In genomic region chr10:103454026-103454425, GRCh38 we compare ENCODE assay signal across 28 cellular contexts. TPM values are rescaled to one million over a fixed set of nuclear protein-coding genes. Genes with fewer than 3 reads are reported as not detected.
DNase-seq lines count a peak whose midpoint lies in the region; ATAC-seq and TF ChIP-seq lines count a peak whose summit lies in the region.
"Had no signal": no experiment of that assay in that cellular context is flagged by ENCODE, and none has a peak within 500 bp of the region (broad histone marks: within the 10 kb centered on the region; RNA-seq: fewer than 3 reads in every experiment).

No MANE protein-coding gene starts in this region.

- H3K36me3 ChIP-seq in CD4-positive, alpha-beta memory T cell (ENCODE audit: insufficient read depth, low read length), result peaks cover 5% of the 10 kb centered on the region
- 0 out of 2 replicates have a peak, but pooled peaks cover 5% of the 10 kb centered on the region for H3K36me3 ChIP-seq in Loucy (ENCODE audit: insufficient read depth, low read length)

- peaks cover 40% of the 10 kb centered on the region for H3K79me2 ChIP-seq in Loucy (ENCODE audit: insufficient read depth, low read length)

- H3K4me3 Mint-ChIP-seq in CD4-positive, alpha-beta memory T cell, result peak overlapping the region in 6 of 8 donors; percentile 12 to 99 (median 42)
- H3K4me3 Mint-ChIP-seq in memory B cell, result peak overlapping the region; percentile 90

- peaks cover 12% of the 10 kb centered on the region for H4K20me1 ChIP-seq in Loucy (ENCODE audit: insufficient read depth, low read length, poor library complexity, severe bottlenecking)

- H3K9ac ChIP-seq in Loucy (ENCODE audit: low read depth, low read length, poor library complexity, severe bottlenecking), result peak overlapping the region; percentile 10

- H3K9me2 ChIP-seq in Loucy (replicated peaks; ENCODE audit: low read depth, low read length), result no peaks in the 10 kb centered on the region

- no peaks in the 10 kb centered on the region for H3K27me3 ChIP-seq in CD4-positive, alpha-beta memory T cell (ENCODE audit: insufficient read depth, low read length)
- no peaks in the 10 kb centered on the region for H3K27me3 ChIP-seq in Loucy (ENCODE audit: insufficient read depth, low read length, poor library complexity, severe bottlenecking)
- H3K27me3 ChIP-seq: body of pancreas, heart left ventricle, tibial nerve had no signal

- peak overlapping the region; percentile 11 for H3K4me2 ChIP-seq in Loucy (ENCODE audit: low read depth, low read length, poor library complexity, severe bottlenecking)

- H3K36me3 Mint-ChIP-seq in CD4-positive, alpha-beta memory T cell, result peaks cover 11 to 24% of the 10 kb centered on the region in 2 donors
- H3K36me3 Mint-ChIP-seq in memory B cell, result peaks cover 7% of the 10 kb centered on the region

- no peak for DNase-seq in CD4-positive, alpha-beta memory T cell
- DNase-seq in memory B cell (ENCODE audit: low spot score in 2 of 2) (no peak), NCI-H748 treated with DMSO at 0.1 percent for 48 hours (lab: John Stamatoyannopoulos, UW) (no peak), T-helper 9 cell (no peak), putamen (ENCODE audit: low spot score) (no peak)
- DNase-seq: activated CD4-positive, alpha-beta T cell treated with anti-CD3 and anti-CD28 coated beads, Interleukin-2, amount 50 U/mL, for 1 hour; activated CD8-positive, alpha-beta memory T cell treated with anti-CD3 and anti-CD28 coated beads, Interleukin-2, amount 50 U/mL, for 4 hours; activated effector memory CD4-positive, alpha-beta T cell treated with anti-CD3 and anti-CD28 coated beads, Interleukin-2, amount 50 U/mL, for 16 hours; body of pancreas; DMS79; effector CD4-positive, alpha-beta T cell; GF-D8; GOT3; heart left ventricle; NCI-H1105 treated with DMSO at 0.1 percent for 48 hours; NCI-H2029 treated with DMSO at 0.1 percent for 48 hours; NCI-H2227 treated with DMSO at 0.1 percent for 48 hours; NCI-H774; T1000 had no signal

- ATAC-seq in memory B cell (ENCODE audit: low read depth), result no peak
- ATAC-seq: body of pancreas, heart left ventricle, psoas muscle, SK-N-SH treated with all-trans-retinoic acid at 6 μM for 48 hours had no signal

- no peaks in the 10 kb centered on the region for H3F3A ChIP-seq in Loucy (ENCODE audit: low read depth)

- no peaks in the 10 kb centered on the region for H3K27me3 Mint-ChIP-seq in CD4-positive, alpha-beta memory T cell
- H3K27me3 Mint-ChIP-seq in memory B cell, result no peaks in the 10 kb centered on the region

- H3K27ac ChIP-seq in CD4-positive, alpha-beta memory T cell (ENCODE audit: low read depth, low read length), result no peak overlapping the region
- H3K27ac ChIP-seq: body of pancreas, heart left ventricle, psoas muscle, tibial nerve had no signal

- H3K9me3 ChIP-seq in CD4-positive, alpha-beta memory T cell (ENCODE audit: control insufficient read depth in 1 of 2, low read length in 2 of 2), result no peaks in the 10 kb centered on the region
- no peaks in the 10 kb centered on the region for H3K9me3 ChIP-seq in Loucy (ENCODE audit: insufficient read depth, low read depth, low read length)
- H3K9me3 ChIP-seq: body of pancreas, heart left ventricle, psoas muscle, tibial nerve had no signal

- peak overlapping the region; percentile 22 to 92 (median 61) for H3K27ac Mint-ChIP-seq in CD4-positive, alpha-beta memory T cell
- H3K27ac Mint-ChIP-seq in memory B cell, result peak overlapping the region; percentile 8

- no peak for TF ChIP-seq CTCF in Loucy (conservative IDR thresholded peaks at IDR 0.05; ENCODE audit: low read length)

- peaks cover 37% of the 10 kb centered on the region for H3K4me1 ChIP-seq in CD4-positive, alpha-beta memory T cell (ENCODE audit: insufficient read depth, low read length)
- H3K4me1 ChIP-seq in Loucy (ENCODE audit: insufficient read depth, low read length, poor library complexity, severe bottlenecking), result peaks cover 42% of the 10 kb centered on the region

- CTCF ChIA-PET in CD4-positive, alpha-beta memory T cell (lab: Charles Lee; ENCODE audit: partially characterized antibody), result interaction anchor here (2.7 to 9.7 kb wide), 5 partner anchors 18 to 37 kb away, joined by 8 to 75 read pairs (median 24); no protein-coding TSS in a partner anchor

- intact Hi-C loops in CD4-positive, alpha-beta memory T cell (cut with micrococcal nuclease), result no loop called here

- no peak overlapping the region for H2AFZ ChIP-seq in Loucy (ENCODE audit: low read length)

- peaks cover 0 to 4% (median 0%) of the 10 kb centered on the region in 8 donors for H3K9me3 Mint-ChIP-seq in CD4-positive, alpha-beta memory T cell
- H3K9me3 Mint-ChIP-seq in memory B cell, result no peaks in the 10 kb centered on the region

- H3K4me3 ChIP-seq in CD4-positive, alpha-beta memory T cell (ENCODE audit: low read length in 2 of 2), result no peak overlapping the region
- peak overlapping the region; percentile 28 for H3K4me3 ChIP-seq in Loucy (ENCODE audit: low read length, poor library complexity, severe bottlenecking)
- H3K4me3 ChIP-seq: body of pancreas, heart left ventricle, psoas muscle, tibial nerve had no signal

- POLR2A ChIA-PET in CD4-positive, alpha-beta memory T cell (lab: Charles Lee; ENCODE audit: partially characterized antibody), result interaction anchor here (1.3 to 5.9 kb wide), 2 partner anchors 17 to 21 kb away, joined by 3 to 106 read pairs; no protein-coding TSS in a partner anchor

- peaks cover 32 to 60% (median 39%) of the 10 kb centered on the region in 4 donors for H3K4me1 Mint-ChIP-seq in CD4-positive, alpha-beta memory T cell
- peaks cover 27% of the 10 kb centered on the region for H3K4me1 Mint-ChIP-seq in memory B cell

RNA-seq across cellular contexts. Expression of gene CALHM2, which starts 1.9 kb away (rescaled TPM):
- 10 to 100 TPM; 80.5 to 84.6 TPM for total RNA-seq in CD4-positive, alpha-beta memory T cell
- 10 to 100 TPM; 40.3 to 65.0 TPM for polyA plus RNA-seq in CD4-positive, alpha-beta memory T cell

RNA-seq across cellular contexts. Expression of gene CALHM1, which starts 4.7 kb away (rescaled TPM):
- total RNA-seq in CD4-positive, alpha-beta memory T cell, result not detected
- not detected for polyA plus RNA-seq in CD4-positive, alpha-beta memory T cell
- total RNA-seq: body of pancreas, epithelial cell of proximal tubule, fibroblast of villous mesenchyme, heart left ventricle, lung microvascular endothelial cell, M059J, psoas muscle, tibial nerve had no signal
- polyA plus RNA-seq: adipose tissue, heart left ventricle, psoas muscle had no signal

RNA-seq across cellular contexts. Expression of gene CALHM3, which starts 25.0 kb away (rescaled TPM):
- not detected for total RNA-seq in CD4-positive, alpha-beta memory T cell
- polyA plus RNA-seq in CD4-positive, alpha-beta memory T cell, result not detected
- total RNA-seq: epithelial cell of proximal tubule, heart left ventricle, lung microvascular endothelial cell, psoas muscle, tibial nerve had no signal
- polyA plus RNA-seq: heart left ventricle, psoas muscle had no signal

RNA-seq across cellular contexts. Expression of gene NEURL1, which starts 39.5 kb away (rescaled TPM):
- total RNA-seq in CD4-positive, alpha-beta memory T cell, result under 1 TPM; 0.83 to 0.96 TPM
- under 1 TPM; 0.76 to 0.82 TPM for polyA plus RNA-seq in CD4-positive, alpha-beta memory T cell
- total RNA-seq: lung microvascular endothelial cell had no signal

RNA-seq across cellular contexts. Expression of gene PDCD11, which starts 57.6 kb away (rescaled TPM):
- total RNA-seq in CD4-positive, alpha-beta memory T cell, result 10 to 100 TPM; 37.8 to 45.0 TPM
- polyA plus RNA-seq in CD4-positive, alpha-beta memory T cell, result 10 to 100 TPM in 1 of 2 donors, 1 to 10 TPM in 1; 2.5 to 16.1 TPM
